ENCODE assay signal across 12 cellular contexts in genomic region chr15:49424954-49425353, GRCh38. TPM values are rescaled to one million over a fixed set of nuclear protein-coding genes. Genes with fewer than 3 reads are reported as not detected.
DNase-seq lines count a peak whose midpoint lies in the region; ATAC-seq and TF ChIP-seq lines count a peak whose summit lies in the region.
"Had no signal": no experiment of that assay in that cellular context is flagged by ENCODE, and none has a peak within 500 bp of the region (broad histone marks: within the 10 kb centered on the region; RNA-seq: fewer than 3 reads in every experiment).

No MANE protein-coding gene starts in this region.

- TF ChIP-seq POLR2A in gastroesophageal sphincter (IDR thresholded peaks at IDR 0.05) (no peak), sigmoid colon (IDR thresholded peaks at IDR 0.05) (no peak)

- H3K36me3 ChIP-seq in gastroesophageal sphincter, result no peaks in the 10 kb centered on the region
- H3K36me3 ChIP-seq in sigmoid colon, result no peaks in the 10 kb centered on the region

- no peak for DNase-seq in AG04449 (ENCODE audit: low read depth, low spot score)
- DNase-seq in M059J (ENCODE audit: low read depth), result peak; percentile 12
- no peak for DNase-seq in sigmoid colon
- DNase-seq in A172 (ENCODE audit: low spot score), result no peak
- no peak for DNase-seq in NCI-H1930 (lab: John Stamatoyannopoulos, UW)
- DNase-seq: anterior cingulate cortex, Calu3, natural killer cell had no signal

- ATAC-seq in gastroesophageal sphincter, result no peak
- ATAC-seq in GM21528 (IDR thresholded peaks at IDR 0.05; ENCODE audit: low FRiP score, unreplicated experiment), result no peak
- ATAC-seq in HG03095 (IDR thresholded peaks at IDR 0.05; ENCODE audit: unreplicated experiment), result no peak
- ATAC-seq: natural killer cell had no signal

- WGBS in gastroesophageal sphincter (ENCODE audit: low coverage in 1 of 2), 2 donors, result 7 to 18% methylated on average over 1 of the region's 1 CpG
- WGBS in sigmoid colon, 2 donors, result 44 to 48% methylated on average over 1 of the region's 1 CpG

- H3K4me1 ChIP-seq in gastroesophageal sphincter (peaks cover 0 to 25% (median 0%) of the 10 kb centered on the region in 3 donors), sigmoid colon (peaks cover 0 to 28% (median 18%) of the 10 kb centered on the region in 4 donors)

- intact Hi-C loops in sigmoid colon (cut with DNase I), result loop anchor here (5.0 to 10.0 kb wide), 7 partner anchors 42 to 577 kb away; partner anchors contain the start of genes COPS2, DTWD1 and FAM227B

- TF ChIP-seq EP300 in gastroesophageal sphincter (IDR thresholded peaks at IDR 0.05), result no peak
- TF ChIP-seq EP300 in sigmoid colon (IDR thresholded peaks at IDR 0.05), result no peak

- H3K9me3 ChIP-seq in gastroesophageal sphincter (no peaks in the 10 kb centered on the region), sigmoid colon (no peaks in the 10 kb centered on the region)

- CTCF ChIA-PET in AG04449 (lab: Yijun Ruan, JAX), result interaction anchor here (1.0 to 3.9 kb wide), 2 partner anchors 181 to 189 kb away, joined by 4 to 46 read pairs; no protein-coding TSS in a partner anchor

- H3K27ac ChIP-seq in gastroesophageal sphincter, result peak overlapping the region; percentile 71 to 94 (median 78)
- peak overlapping the region; percentile 64 to 79 (median 77) for H3K27ac ChIP-seq in sigmoid colon
- H3K27ac ChIP-seq: epithelial cell of prostate had no signal

- POLR2A ChIA-PET in AG04449 (lab: Yijun Ruan, JAX), result no interaction called here

- TF ChIP-seq CTCF in AG04449 (IDR thresholded peaks at IDR 0.05; ENCODE audit: insufficient read depth, low read length, missing control alignments), result no peak
- TF ChIP-seq CTCF in gastroesophageal sphincter (IDR thresholded peaks at IDR 0.05), result no peak
- no peak for TF ChIP-seq CTCF in sigmoid colon (IDR thresholded peaks at IDR 0.05)

- H3K27me3 ChIP-seq in gastroesophageal sphincter (no peaks in the 10 kb centered on the region), sigmoid colon (no peaks in the 10 kb centered on the region)

- H3K4me3 ChIP-seq in AG04449 (ENCODE audit: low read depth, low read length) (peak overlapping the region; percentile 57), gastroesophageal sphincter (peak overlapping the region; percentile 55 to 98), sigmoid colon (peak overlapping the region; percentile 45 to 57 (median 52))

RNA-seq across cellular contexts. Expression of gene FGF7, which starts 1.9 kb away (rescaled TPM):
- total RNA-seq in M059J (2014; rRNA removed; shearing (Covaris generic)), result 1.1 and 11.5 TPM in 2 replicates
- total RNA-seq in gastroesophageal sphincter (100 to 1,000 TPM in 1 of 4 donors, 10 to 100 TPM in 3; 67.5 to 106 (median 83.1) TPM), sigmoid colon (100 to 1,000 TPM; 105 to 133 (median 110) TPM)
- polyA plus RNA-seq in sigmoid colon, result 10 to 100 TPM in 2 of 3 donors, 1 to 10 TPM in 1; 5.1 to 15.6 (median 11.9) TPM
- not detected in 2 replicates for total RNA-seq in A172 (2014; rRNA removed; shearing (Covaris generic))
- total RNA-seq: Calu3, natural killer cell had no signal
